11 cellular contexts compared by ENCODE assay signal in genomic region chr4:71231073-71231752, GRCh38.
DNase-seq lines count a peak whose midpoint lies in the region; ATAC-seq, FAIRE-seq and TF ChIP-seq lines count a peak whose summit lies in the region.
"Had no signal": no experiment of that assay in that cellular context is flagged by ENCODE, and none has a peak within 500 bp of the region (broad histone marks: within the 10 kb centered on the region; RNA-seq: fewer than 3 reads in every experiment).

No MANE protein-coding gene starts in this region.

- no peak overlapping the region for H2BK20ac ChIP-seq in H9 (ENCODE audit: low read depth, low read length, poor library complexity, severe bottlenecking)

- H2BK120ac ChIP-seq in H9 (ENCODE audit: low read depth, low read length, poor library complexity, severe bottlenecking), result no peak overlapping the region

- H3K56ac ChIP-seq in H9 (ENCODE audit: insufficient read length, low read depth, low read length), result no peak overlapping the region

- no peak overlapping the region for H3K4me3 ChIP-seq in skeletal muscle cell (ENCODE audit: low read depth, low read length)
- H3K4me3 ChIP-seq: breast epithelium, skin epidermis had no signal

- H3K27ac Mint-ChIP-seq in H9, result peak overlapping the region in 2 of 3 experiments; percentile 7 to 50; a peak in 2 of 7 replicates

- no peaks in the 10 kb centered on the region for H3K79me1 ChIP-seq in H9 (ENCODE audit: insufficient read depth, low read depth, low read length, poor library complexity, severe bottlenecking)

- TF ChIP-seq CTCF in H9 (conservative IDR thresholded peaks at IDR 0.05), result no peak

- no peak overlapping the region for H4K5ac ChIP-seq in H9 (ENCODE audit: insufficient read length, low read depth, low read length)

- DNase-seq in H9 (no peak), astrocyte of the hippocampus (ENCODE audit: low read depth, low spot score) (peak; percentile 81), hypothalamus (lab: John Stamatoyannopoulos, UW) (peak in 45 of 51 donors; percentile 6 to 76 (median 47)), skeletal muscle cell (ENCODE audit: low read depth) (peak; percentile 64), cerebellar nuclear complex (lab: John Stamatoyannopoulos, UW) (no peak), GM19239 (ENCODE audit: insufficient read length, low spot score) (no peak), SKM-1 treated with dmso at 0.1 percent for 144 hours (lab: John Stamatoyannopoulos, UW; ENCODE audit: unreplicated experiment) (no peak)

- no peak overlapping the region for H3K4me2 ChIP-seq in H9 (ENCODE audit: insufficient read depth, insufficient read length, low read length)

- no peaks in the 10 kb centered on the region for H3K9me3 ChIP-seq in H9 (ENCODE audit: control insufficient read depth, low read depth, low read length)
- H3K9me3 ChIP-seq: breast epithelium had no signal

- H2BK5ac ChIP-seq in H9 (ENCODE audit: insufficient read length, low read length), result no peak overlapping the region

- no peak overlapping the region for H3K4ac ChIP-seq in H9 (ENCODE audit: low read depth, low read length)

- H3K27ac ChIP-seq in H9 (ENCODE audit: insufficient read length, low read depth, low read length), result no peak overlapping the region
- H3K27ac ChIP-seq: breast epithelium had no signal

- no peak overlapping the region for H2AK5ac ChIP-seq in H9 (ENCODE audit: insufficient read length, low read length)

- H2BK15ac ChIP-seq in H9 (ENCODE audit: low read depth, low read length), result no peak overlapping the region

- FAIRE-seq in GM19239 (lab: Jason Lieb, UNC), result no peak
- FAIRE-seq: GM12891 had no signal

- H4K20me1 ChIP-seq in H9 (ENCODE audit: control insufficient read depth, insufficient read depth, insufficient read length), result no peaks in the 10 kb centered on the region

- H3K4me3 Mint-ChIP-seq in H9, result no peak overlapping the region

- H3T11ph ChIP-seq in H9 (ENCODE audit: low read length), result no peak overlapping the region

- no CpG with 5 or more reads among the region's 13 CpGs for WGBS in H9 (ENCODE audit: extremely low coverage, insufficient read length, low lambda C conversion rate)

- H2BK12ac ChIP-seq in H9 (ENCODE audit: insufficient read length, low read depth, low read length), result no peak overlapping the region

- no peaks in the 10 kb centered on the region for H3K27me3 ChIP-seq in H9 (ENCODE audit: insufficient read depth, low read length)
- H3K27me3 ChIP-seq: breast epithelium had no signal

- no peak overlapping the region for H2AFZ ChIP-seq in H9 (ENCODE audit: low read length)

- no peaks in the 10 kb centered on the region; a peak in 1 of 7 replicates for H3K36me3 Mint-ChIP-seq in H9 (ENCODE audit: insufficient read depth in 1 of 3, low read depth in 3 of 3)

- no peak overlapping the region for H4K91ac ChIP-seq in H9 (ENCODE audit: insufficient read length, low read depth, low read length)

- peaks cover 27 to 29% of the 10 kb centered on the region in 2 experiments for H3K4me1 Mint-ChIP-seq in H9

- no peak overlapping the region for H3K9ac ChIP-seq in H9 (ENCODE audit: extremely low read depth, insufficient read length, low read length)

- H3K14ac ChIP-seq in H9 (ENCODE audit: insufficient read depth, low read length), result no peak overlapping the region

- H3K27me3 Mint-ChIP-seq in H9 (ENCODE audit: low read depth), result no peaks in the 10 kb centered on the region

- no peaks in the 10 kb centered on the region for H3K4me1 ChIP-seq in H9 (ENCODE audit: insufficient read depth, low read length)
- H3K4me1 ChIP-seq: breast epithelium had no signal

- H3K79me2 ChIP-seq in H9 (ENCODE audit: insufficient read depth, low read length), result no peaks in the 10 kb centered on the region

- H3K9me3 Mint-ChIP-seq in H9, result no peaks in the 10 kb centered on the region

- H4K8ac ChIP-seq in H9 (replicated peaks; ENCODE audit: insufficient read length, low read depth, low read length), result no peak overlapping the region

- ATAC-seq in GM21447 (IDR thresholded peaks at IDR 0.05; ENCODE audit: unreplicated experiment), result no peak

- H3K18ac ChIP-seq in H9 (ENCODE audit: insufficient read length, low read depth, low read length), result no peak overlapping the region

- no peak overlapping the region for H3K23ac ChIP-seq in H9 (ENCODE audit: insufficient read length, low read depth, low read length)

- H3K23me2 ChIP-seq in H9 (ENCODE audit: insufficient read length, low read depth, low read length, poor library complexity, severe bottlenecking), result no peaks in the 10 kb centered on the region

Comparison
In these comparisons a context has a peak if more than half of its experiments do, and no peak if none do; other contexts are left out.
1. DNase-seq: peak in astrocyte of the hippocampus (single experiment), hypothalamus (45 of 51) and skeletal muscle cell (single experiment); none in H9 (single experiment), cerebellar nuclear complex (0 of 2), GM19239 (single experiment) and SKM-1 treated with dmso at 0.1 percent for 144 hours (single experiment).